ENCODE assay signal across 22 cellular contexts in genomic region chr1:27372022-27372807, GRCh38. TPM values are rescaled to one million over a fixed set of nuclear protein-coding genes. Genes with fewer than 3 reads are reported as not detected.
DNase-seq lines count a peak whose midpoint lies in the region; ATAC-seq, FAIRE-seq and TF ChIP-seq lines count a peak whose summit lies in the region.
"Had no signal": no experiment of that assay in that cellular context is flagged by ENCODE, and none has a peak within 500 bp of the region (broad histone marks: within the 10 kb centered on the region; RNA-seq: fewer than 3 reads in every experiment).

No MANE protein-coding gene starts in this region.

- H3K27ac ChIP-seq in left ventricle myocardium inferior (replicated peaks): peak overlapping the region; percentile 71
- no peak overlapping the region for H3K27ac ChIP-seq in HepG2 (ENCODE audit: extremely low read length, insufficient read depth, low read length)
- peak overlapping the region; percentile 64 to 98 (median 84) for H3K27ac ChIP-seq in upper lobe of left lung
- no peak overlapping the region for H3K27ac ChIP-seq in mammary epithelial cell (ENCODE audit: insufficient read depth, low read depth, low read length)
- H3K27ac ChIP-seq: esophagus muscularis mucosa, stomach had no signal

- no peak for TF ChIP-seq POLR2A in HepG2 (IDR thresholded peaks at IDR 0.05; ENCODE audit: insufficient read depth in 1 of 2, low read depth in 2 of 2, low read length in 2 of 2)
- no peak for TF ChIP-seq POLR2A in upper lobe of left lung (IDR thresholded peaks at IDR 0.05)

- H3K9me3 ChIP-seq in left ventricle myocardium inferior (replicated peaks) (no peaks in the 10 kb centered on the region), HepG2 (ENCODE audit: low read length) (no peaks in the 10 kb centered on the region), upper lobe of left lung (no peaks in the 10 kb centered on the region), mammary epithelial cell (replicated peaks; ENCODE audit: insufficient read depth, low read length) (no peaks in the 10 kb centered on the region)
- H3K9me3 ChIP-seq: BE2C, esophagus muscularis mucosa, stomach had no signal

- WGBS in HepG2 (ENCODE audit: low lambda C conversion rate): 51% methylated on average over 18 of the region's 19 CpGs
- 69 to 83% methylated on average over 19 of the region's 19 CpGs for WGBS in upper lobe of left lung, 2 donors
- WGBS in mammary epithelial cell (ENCODE audit: low coverage, missing lambda C conversion rate): 85% methylated on average over 9 of the region's 19 CpGs

- BruUV-seq in HepG2 (replicated peaks; lab: Mats Ljungman, UMichigan) (no TSS peak), mammary epithelial cell (replicated peaks; lab: Mats Ljungman, UMichigan) (no TSS peak)

- no peak for DNase-seq in left ventricle myocardium inferior
- no peak for DNase-seq in Right ventricle myocardium superior
- no peak for DNase-seq in HepG2 (ENCODE audit: low spot score)
- peak in 1 of 2 donors; percentile 66 for DNase-seq in upper lobe of left lung
- no peak for DNase-seq in iPS-NIHi7 (ENCODE audit: extremely low spot score)
- DNase-seq in mammary epithelial cell: no peak
- DNase-seq: 8988T; activated CD4-positive, alpha-beta T cell treated with anti-CD3 and anti-CD28 coated beads, Interleukin-2, amount 50 U/mL, for 48 hours; anterior cingulate cortex; BE2C; HFFc6; left ventricle myocardium superior; NCI-H146; NCI-H2171; SHP77; stomach; T-helper 1 cell had no signal

- H3K4me3 ChIP-seq in left ventricle myocardium inferior (no peak overlapping the region), HepG2 (replicated peaks in 1 of 3; ENCODE audit: insufficient read depth in 1 of 3, low read depth in 2 of 3, low read length in 3 of 3) (no peak overlapping the region), upper lobe of left lung (peak overlapping the region; percentile 18 to 56 (median 38)), mammary epithelial cell (replicated peaks in 1 of 3; ENCODE audit: insufficient read depth in 1 of 3, low read depth in 2 of 3, low read length in 3 of 3) (no peak overlapping the region)
- H3K4me3 ChIP-seq: esophagus muscularis mucosa, stomach had no signal

- dilution Hi-C loops in mammary epithelial cell (cut with HindIII; ENCODE audit: low sequenced_read_pairs): no loop called here

- H2AFZ ChIP-seq in HepG2 (ENCODE audit: low read length) (no peak overlapping the region), mammary epithelial cell (ENCODE audit: low read depth, low read length) (no peak overlapping the region)

- H3K79me2 ChIP-seq in HepG2 (ENCODE audit: insufficient read depth, low read length) (no peaks in the 10 kb centered on the region), mammary epithelial cell (ENCODE audit: insufficient read depth, low read length) (no peaks in the 10 kb centered on the region)

- no peak overlapping the region for H3K9ac ChIP-seq in HepG2 (ENCODE audit: insufficient read depth, low read depth, low read length)
- no peak overlapping the region for H3K9ac ChIP-seq in mammary epithelial cell (ENCODE audit: insufficient read depth, low read length)

- in situ Hi-C loops in HepG2 (cut with HindIII; ENCODE audit: extremely low pct_ligation_motif_present, low pct_unique_long_range_greater_than_20kb): no loop called here
- in situ Hi-C loops in mammary epithelial cell (cut with MboI; ENCODE audit: low sequenced_read_pairs in 2 of 2): no loop called here

- intact Hi-C loops in left ventricle myocardium inferior (cut with micrococcal nuclease) (no loop called here), Right ventricle myocardium superior (cut with DNase I) (no loop called here), HepG2 (cut with micrococcal nuclease; ENCODE audit: unreplicated experiment) (no loop called here), mammary epithelial cell (cut with micrococcal nuclease) (no loop called here)

- no peaks in the 10 kb centered on the region for H3K27me3 ChIP-seq in left ventricle myocardium inferior (ENCODE audit: low read depth)
- H3K27me3 ChIP-seq in HepG2 (ENCODE audit: control insufficient read depth in 1 of 2, insufficient read depth in 2 of 2, low read length in 2 of 2): peaks cover 5 to 33% of the 10 kb centered on the region in 2 experiments; a peak in 4 of 5 replicates
- no peaks in the 10 kb centered on the region for H3K27me3 ChIP-seq in upper lobe of left lung
- no peaks in the 10 kb centered on the region for H3K27me3 ChIP-seq in mammary epithelial cell (ENCODE audit: insufficient read depth, low read length)
- H3K27me3 ChIP-seq: BE2C, esophagus muscularis mucosa, stomach had no signal

- H3K36me3 ChIP-seq in left ventricle myocardium inferior (no peaks in the 10 kb centered on the region), HepG2 (replicated peaks in 1 of 2; ENCODE audit: control insufficient read depth in 1 of 2, insufficient read depth in 2 of 2, low read length in 2 of 2) (no peaks in the 10 kb centered on the region), upper lobe of left lung (peaks cover 0 to 20% (median 0%) of the 10 kb centered on the region in 4 donors), mammary epithelial cell (ENCODE audit: insufficient read depth, low read length) (no peaks in the 10 kb centered on the region)
- H3K36me3 ChIP-seq: BE2C, esophagus muscularis mucosa, stomach had no signal

- no peak for ATAC-seq in Right ventricle myocardium superior (ENCODE audit: poor library complexity)
- ATAC-seq in HepG2: peak; percentile 22; the same call in 1 of the 3 replicates
- ATAC-seq in upper lobe of left lung (ENCODE audit: low FRiP score in 2 of 2): no peak
- ATAC-seq: left ventricle myocardium superior had no signal

- POLR2A ChIA-PET in HepG2 (lab: Yijun Ruan, JAX): interaction anchor here (0.6 kb wide), 1 partner anchor 53 kb away, joined by 4 read pairs; no protein-coding TSS in a partner anchor

- H3K4me1 ChIP-seq in left ventricle myocardium inferior (peaks cover 50% of the 10 kb centered on the region), HepG2 (ENCODE audit: insufficient read depth, low read length) (peaks cover 10% of the 10 kb centered on the region), upper lobe of left lung (peaks cover 23 to 36% (median 32%) of the 10 kb centered on the region in 4 donors), mammary epithelial cell (ENCODE audit: insufficient read depth, low read length) (peaks cover 4% of the 10 kb centered on the region)
- H3K4me1 ChIP-seq: BE2C had no signal

- FAIRE-seq in HepG2 (lab: Jason Lieb, UNC): no peak
- FAIRE-seq: D721Med had no signal

- TF ChIP-seq EP300 in HepG2 (IDR thresholded peaks at IDR 0.05; ENCODE audit: low read depth in 2 of 2, low read length in 2 of 2): no peak
- no peak for TF ChIP-seq EP300 in HepG2 (CRISPR knock-in tag; IDR thresholded peaks at IDR 0.05; ENCODE audit: borderline replicate concordance)
- no peak for TF ChIP-seq EP300 in upper lobe of left lung (IDR thresholded peaks at IDR 0.05)

- CTCF ChIA-PET in HepG2 (lab: Yijun Ruan, JAX; ENCODE audit: low intra/inter-chr PET ratio, low total read pairs): interaction anchor here (1.6 kb wide), 1 partner anchor 15 kb away, joined by 6 read pairs; no protein-coding TSS in a partner anchor
- CTCF ChIA-PET in mammary epithelial cell (lab: Charles Lee; ENCODE audit: low non-redundant PET): interaction anchor here (0.8 kb wide), 1 partner anchor 14 kb away, joined by 4 read pairs; no protein-coding TSS in a partner anchor

- no peak for TF ChIP-seq RAD21 in HepG2 (CRISPR knock-in tag; IDR thresholded peaks at IDR 0.05)

- TF ChIP-seq CTCF in left ventricle myocardium inferior (IDR thresholded peaks at IDR 0.05; ENCODE audit: borderline replicate concordance) (no peak), HepG2 (CRISPR knock-in tag; IDR thresholded peaks at IDR 0.05) (no peak), upper lobe of left lung (IDR thresholded peaks at IDR 0.05) (no peak), mammary epithelial cell (conservative IDR thresholded peaks at IDR 0.05 in 1 of 2, IDR thresholded peaks at IDR 0.05 in 1 of 2; ENCODE audit: extremely low read depth in 1 of 2, insufficient read depth in 1 of 2, low read depth in 1 of 2, low read length in 2 of 2) (no peak)

- H3K4me2 ChIP-seq in HepG2 (ENCODE audit: low read depth, low read length): no peak overlapping the region
- H3K4me2 ChIP-seq in mammary epithelial cell (ENCODE audit: insufficient read depth, low read depth, low read length): no peak overlapping the region

- H4K20me1 ChIP-seq in HepG2 (ENCODE audit: insufficient read depth, low read length) (no peaks in the 10 kb centered on the region), mammary epithelial cell (ENCODE audit: insufficient read depth, low read length) (no peaks in the 10 kb centered on the region)

RNA-seq across cellular contexts. Expression of gene FCN3, which starts 2.4 kb away (rescaled TPM):
- total RNA-seq in left ventricle myocardium inferior (27.3 TPM), Right ventricle myocardium superior (15.8 TPM), HepG2 (2016; rRNA removed; fragmentation: Illumina TruSeq; extraction: Trizol) (not detected in 2 replicates), upper lobe of left lung (1,000 to 10,000 TPM in 1 of 6 donors, 100 to 1,000 TPM in 5; 145 to 1,319 (median 555) TPM), mammary epithelial cell (not detected)
- total RNA-seq in HepG2 (2016; cell fraction: cytosol; rRNA removed; fragmentation: Illumina TruSeq; extraction: Trizol; ENCODE audit: low read depth): not detected in 2 replicates
- not detected in 2 replicates for total RNA-seq in HepG2 (2016; cell fraction: insoluble cytoplasmic fraction; rRNA removed; fragmentation: Illumina TruSeq; extraction: Trizol)
- total RNA-seq in HepG2 (2016; cell fraction: membrane; rRNA removed; fragmentation: Illumina TruSeq; extraction: Trizol): not detected in 2 replicates
- not detected in 2 replicates for total RNA-seq in HepG2 (2016; cell fraction: nucleus; rRNA removed; fragmentation: Illumina TruSeq; extraction: Trizol)
- polyA plus RNA-seq in HepG2 (2011; rRNA removed) (not detected in 2 replicates), mammary epithelial cell (not detected)
- polyA plus RNA-seq in HepG2 (2011; cell fraction: cytosol; rRNA removed): not detected in 2 replicates
- not detected in 2 replicates for polyA plus RNA-seq in HepG2 (2011; cell fraction: nucleus; rRNA removed)
- polyA plus RNA-seq in HepG2 (2012): not detected in 2 replicates
- not detected in 2 replicates for polyA plus RNA-seq in HepG2 (2016; cell fraction: cytosol; fragmentation: Illumina TruSeq; extraction: Trizol; ENCODE audit: low read depth)
- not detected in 2 replicates for polyA plus RNA-seq in HepG2 (2016; cell fraction: insoluble cytoplasmic fraction; fragmentation: Illumina TruSeq; extraction: Trizol; ENCODE audit: low read depth)
- polyA plus RNA-seq in HepG2 (2016; cell fraction: membrane; fragmentation: Illumina TruSeq; extraction: Trizol; ENCODE audit: low read depth): not detected in 2 replicates
- not detected in 2 replicates for polyA plus RNA-seq in HepG2 (2016; cell fraction: nucleus; fragmentation: Illumina TruSeq; extraction: Trizol; ENCODE audit: insufficient read depth, low read depth)
- polyA minus RNA-seq in HepG2 (2011; rRNA and poly(A)+ RNA removed; ENCODE audit: low replicate concordance): not detected in 2 replicates
- polyA minus RNA-seq in HepG2 (2011; cell fraction: cytosol; rRNA and poly(A)+ RNA removed): not detected in 2 replicates
- polyA minus RNA-seq in HepG2 (2011; cell fraction: nucleus; rRNA and poly(A)+ RNA removed): not detected in 2 replicates
- not detected for polyA minus RNA-seq in mammary epithelial cell
- total RNA-seq: HFFc6, myocyte, skeletal muscle tissue, urinary bladder had no signal

RNA-seq across cellular contexts. Expression of gene MAP3K6, which starts 5.5 kb away (rescaled TPM):
- total RNA-seq in left ventricle myocardium inferior (45.2 TPM), Right ventricle myocardium superior (41.0 TPM), HepG2 (2016; rRNA removed; fragmentation: Illumina TruSeq; extraction: Trizol) (2.7 and 3.5 TPM in 2 replicates), upper lobe of left lung (100 to 1,000 TPM in 4 of 6 donors, 10 to 100 TPM in 2; 36.6 to 302 (median 118) TPM), mammary epithelial cell (10 to 100 TPM; 38.8 to 46.1 TPM)
- total RNA-seq in HepG2 (2016; cell fraction: cytosol; rRNA removed; fragmentation: Illumina TruSeq; extraction: Trizol; ENCODE audit: low read depth): 0.62 and 2.3 TPM in 2 replicates
- 2.6 and 2.8 TPM in 2 replicates for total RNA-seq in HepG2 (2016; cell fraction: insoluble cytoplasmic fraction; rRNA removed; fragmentation: Illumina TruSeq; extraction: Trizol)
- 0.93 and 0.99 TPM in 2 replicates for total RNA-seq in HepG2 (2016; cell fraction: membrane; rRNA removed; fragmentation: Illumina TruSeq; extraction: Trizol)
- 1.8 and 2.3 TPM in 2 replicates for total RNA-seq in HepG2 (2016; cell fraction: nucleus; rRNA removed; fragmentation: Illumina TruSeq; extraction: Trizol)
- polyA plus RNA-seq in HepG2 (2011; rRNA removed) (2.7 and 3.2 TPM in 2 replicates), mammary epithelial cell (22.5 TPM)
- 1.2 and 1.4 TPM in 2 replicates for polyA plus RNA-seq in HepG2 (2011; cell fraction: cytosol; rRNA removed)
- 20.8 and 29.2 TPM in 2 replicates for polyA plus RNA-seq in HepG2 (2011; cell fraction: nucleus; rRNA removed)
- polyA plus RNA-seq in HepG2 (2012): 0.97 and 2.1 TPM in 2 replicates
- polyA plus RNA-seq in HepG2 (2016; cell fraction: cytosol; fragmentation: Illumina TruSeq; extraction: Trizol; ENCODE audit: low read depth): 0.44 and 1.2 TPM in 2 replicates
- 2.4 and 2.8 TPM in 2 replicates for polyA plus RNA-seq in HepG2 (2016; cell fraction: insoluble cytoplasmic fraction; fragmentation: Illumina TruSeq; extraction: Trizol; ENCODE audit: low read depth)
- 1.1 and 1.2 TPM in 2 replicates for polyA plus RNA-seq in HepG2 (2016; cell fraction: membrane; fragmentation: Illumina TruSeq; extraction: Trizol; ENCODE audit: low read depth)
- 5.1 and 8.1 TPM in 2 replicates for polyA plus RNA-seq in HepG2 (2016; cell fraction: nucleus; fragmentation: Illumina TruSeq; extraction: Trizol; ENCODE audit: insufficient read depth, low read depth)
- polyA minus RNA-seq in HepG2 (2011; rRNA and poly(A)+ RNA removed; ENCODE audit: low replicate concordance): 5.7 and 12.4 TPM in 2 replicates
- 0.59 and 1.5 TPM in 2 replicates for polyA minus RNA-seq in HepG2 (2011; cell fraction: cytosol; rRNA and poly(A)+ RNA removed)
- 3.4 and 4.0 TPM in 2 replicates for polyA minus RNA-seq in HepG2 (2011; cell fraction: nucleus; rRNA and poly(A)+ RNA removed)
- 20.7 TPM for polyA minus RNA-seq in mammary epithelial cell

RNA-seq across cellular contexts. Expression of gene CD164L2, which starts 10.9 kb away (rescaled TPM):
- total RNA-seq in left ventricle myocardium inferior (not detected), Right ventricle myocardium superior (not detected), HepG2 (2016; rRNA removed; fragmentation: Illumina TruSeq; extraction: Trizol) (not detected in 2 replicates), upper lobe of left lung (10 to 100 TPM in 1 of 6 donors, 1 to 10 TPM in 5; 2.3 to 12.3 (median 5.5) TPM), mammary epithelial cell (1 to 10 TPM; 1.7 to 2.7 TPM)
- total RNA-seq in HepG2 (2016; cell fraction: cytosol; rRNA removed; fragmentation: Illumina TruSeq; extraction: Trizol; ENCODE audit: low read depth): not detected in 2 replicates
- not detected in 2 replicates for total RNA-seq in HepG2 (2016; cell fraction: insoluble cytoplasmic fraction; rRNA removed; fragmentation: Illumina TruSeq; extraction: Trizol)
- not detected in 2 replicates for total RNA-seq in HepG2 (2016; cell fraction: membrane; rRNA removed; fragmentation: Illumina TruSeq; extraction: Trizol)
- not detected in 2 replicates for total RNA-seq in HepG2 (2016; cell fraction: nucleus; rRNA removed; fragmentation: Illumina TruSeq; extraction: Trizol)
- polyA plus RNA-seq in HepG2 (2011; rRNA removed) (not detected in 2 replicates), mammary epithelial cell (1.4 TPM)
- polyA plus RNA-seq in HepG2 (2011; cell fraction: cytosol; rRNA removed): not detected in 2 replicates
- polyA plus RNA-seq in HepG2 (2011; cell fraction: nucleus; rRNA removed): 0.17 and 0.21 TPM in 2 replicates
- not detected in 2 replicates for polyA plus RNA-seq in HepG2 (2012)
- polyA plus RNA-seq in HepG2 (2016; cell fraction: cytosol; fragmentation: Illumina TruSeq; extraction: Trizol; ENCODE audit: low read depth): not detected in 2 replicates
- polyA plus RNA-seq in HepG2 (2016; cell fraction: insoluble cytoplasmic fraction; fragmentation: Illumina TruSeq; extraction: Trizol; ENCODE audit: low read depth): not detected in 2 replicates
- polyA plus RNA-seq in HepG2 (2016; cell fraction: membrane; fragmentation: Illumina TruSeq; extraction: Trizol; ENCODE audit: low read depth): not detected in 2 replicates
- not detected in 2 replicates for polyA plus RNA-seq in HepG2 (2016; cell fraction: nucleus; fragmentation: Illumina TruSeq; extraction: Trizol; ENCODE audit: insufficient read depth, low read depth)
- 0.16 TPM in 1 of 2 replicates, not detected in the other for polyA minus RNA-seq in HepG2 (2011; rRNA and poly(A)+ RNA removed; ENCODE audit: low replicate concordance)
- polyA minus RNA-seq in HepG2 (2011; cell fraction: cytosol; rRNA and poly(A)+ RNA removed): not detected in 2 replicates
- polyA minus RNA-seq in HepG2 (2011; cell fraction: nucleus; rRNA and poly(A)+ RNA removed): not detected in 2 replicates
- 8.2 TPM for polyA minus RNA-seq in mammary epithelial cell
- total RNA-seq: esophagus muscularis mucosa, HFFc6, left ventricle myocardium superior, myocyte, skeletal muscle tissue, stomach, urinary bladder had no signal

RNA-seq across cellular contexts. Expression of gene GPR3, which starts 20.2 kb away (rescaled TPM):
- total RNA-seq in left ventricle myocardium inferior (0.16 TPM), Right ventricle myocardium superior (0.24 TPM), HepG2 (2016; rRNA removed; fragmentation: Illumina TruSeq; extraction: Trizol) (0.88 and 1.00 TPM in 2 replicates), upper lobe of left lung (1 to 10 TPM in 2 of 6 donors, under 1 TPM in 3, not detected in 1; 0.39 to 1.6 (median 0.76) TPM), mammary epithelial cell (1 to 10 TPM in 1 of 2 donors, under 1 TPM in 1; 0.50 to 2.3 TPM)
- 0.26 and 0.61 TPM in 2 replicates for total RNA-seq in HepG2 (2016; cell fraction: cytosol; rRNA removed; fragmentation: Illumina TruSeq; extraction: Trizol; ENCODE audit: low read depth)
- total RNA-seq in HepG2 (2016; cell fraction: insoluble cytoplasmic fraction; rRNA removed; fragmentation: Illumina TruSeq; extraction: Trizol): 0.62 and 1.2 TPM in 2 replicates
- total RNA-seq in HepG2 (2016; cell fraction: membrane; rRNA removed; fragmentation: Illumina TruSeq; extraction: Trizol): 1.4 and 1.5 TPM in 2 replicates
- total RNA-seq in HepG2 (2016; cell fraction: nucleus; rRNA removed; fragmentation: Illumina TruSeq; extraction: Trizol): 1.2 and 1.3 TPM in 2 replicates
- polyA plus RNA-seq in HepG2 (2011; rRNA removed) (2.6 and 2.7 TPM in 2 replicates), mammary epithelial cell (3.1 TPM)
- polyA plus RNA-seq in HepG2 (2011; cell fraction: cytosol; rRNA removed): 2.8 and 3.5 TPM in 2 replicates
- 2.1 and 2.9 TPM in 2 replicates for polyA plus RNA-seq in HepG2 (2011; cell fraction: nucleus; rRNA removed)
- 1.5 and 2.0 TPM in 2 replicates for polyA plus RNA-seq in HepG2 (2012)
- 1.1 TPM in 2 replicates for polyA plus RNA-seq in HepG2 (2016; cell fraction: cytosol; fragmentation: Illumina TruSeq; extraction: Trizol; ENCODE audit: low read depth)
- polyA plus RNA-seq in HepG2 (2016; cell fraction: insoluble cytoplasmic fraction; fragmentation: Illumina TruSeq; extraction: Trizol; ENCODE audit: low read depth): 1.2 and 1.5 TPM in 2 replicates
- polyA plus RNA-seq in HepG2 (2016; cell fraction: membrane; fragmentation: Illumina TruSeq; extraction: Trizol; ENCODE audit: low read depth): 1.9 and 2.4 TPM in 2 replicates
- 2.8 TPM in 2 replicates for polyA plus RNA-seq in HepG2 (2016; cell fraction: nucleus; fragmentation: Illumina TruSeq; extraction: Trizol; ENCODE audit: insufficient read depth, low read depth)
- polyA minus RNA-seq in HepG2 (2011; rRNA and poly(A)+ RNA removed; ENCODE audit: low replicate concordance): 1.1 and 7.0 TPM in 2 replicates
- polyA minus RNA-seq in HepG2 (2011; cell fraction: cytosol; rRNA and poly(A)+ RNA removed): 1.4 and 1.7 TPM in 2 replicates
- polyA minus RNA-seq in HepG2 (2011; cell fraction: nucleus; rRNA and poly(A)+ RNA removed): 0.50 and 0.90 TPM in 2 replicates
- not detected for polyA minus RNA-seq in mammary epithelial cell

RNA-seq across cellular contexts. Expression of gene SYTL1, which starts 30.4 kb away (rescaled TPM):
- total RNA-seq in left ventricle myocardium inferior (1.1 TPM), Right ventricle myocardium superior (0.43 TPM), HepG2 (2016; rRNA removed; fragmentation: Illumina TruSeq; extraction: Trizol) (9.1 and 17.8 TPM in 2 replicates), upper lobe of left lung (10 to 100 TPM; 28.7 to 74.4 (median 44.1) TPM), mammary epithelial cell (10 to 100 TPM; 63.3 to 91.8 TPM)
- 5.6 TPM in 2 replicates for total RNA-seq in HepG2 (2016; cell fraction: cytosol; rRNA removed; fragmentation: Illumina TruSeq; extraction: Trizol; ENCODE audit: low read depth)
- 7.9 and 19.8 TPM in 2 replicates for total RNA-seq in HepG2 (2016; cell fraction: insoluble cytoplasmic fraction; rRNA removed; fragmentation: Illumina TruSeq; extraction: Trizol)
- total RNA-seq in HepG2 (2016; cell fraction: membrane; rRNA removed; fragmentation: Illumina TruSeq; extraction: Trizol): 7.4 and 8.0 TPM in 2 replicates
- 15.9 and 19.3 TPM in 2 replicates for total RNA-seq in HepG2 (2016; cell fraction: nucleus; rRNA removed; fragmentation: Illumina TruSeq; extraction: Trizol)
- polyA plus RNA-seq in HepG2 (2011; rRNA removed) (11.1 and 15.8 TPM in 2 replicates), mammary epithelial cell (33.0 TPM)
- polyA plus RNA-seq in HepG2 (2011; cell fraction: cytosol; rRNA removed): 4.7 and 8.4 TPM in 2 replicates
- polyA plus RNA-seq in HepG2 (2011; cell fraction: nucleus; rRNA removed): 175 and 243 TPM in 2 replicates
- 7.2 and 8.3 TPM in 2 replicates for polyA plus RNA-seq in HepG2 (2012)
- polyA plus RNA-seq in HepG2 (2016; cell fraction: cytosol; fragmentation: Illumina TruSeq; extraction: Trizol; ENCODE audit: low read depth): 3.6 and 4.2 TPM in 2 replicates
- polyA plus RNA-seq in HepG2 (2016; cell fraction: insoluble cytoplasmic fraction; fragmentation: Illumina TruSeq; extraction: Trizol; ENCODE audit: low read depth): 8.1 and 8.6 TPM in 2 replicates
- 4.6 and 5.4 TPM in 2 replicates for polyA plus RNA-seq in HepG2 (2016; cell fraction: membrane; fragmentation: Illumina TruSeq; extraction: Trizol; ENCODE audit: low read depth)
- polyA plus RNA-seq in HepG2 (2016; cell fraction: nucleus; fragmentation: Illumina TruSeq; extraction: Trizol; ENCODE audit: insufficient read depth, low read depth): 45.3 and 50.8 TPM in 2 replicates
- polyA minus RNA-seq in HepG2 (2011; rRNA and poly(A)+ RNA removed; ENCODE audit: low replicate concordance): 0.21 and 11.5 TPM in 2 replicates
- polyA minus RNA-seq in HepG2 (2011; cell fraction: cytosol; rRNA and poly(A)+ RNA removed): 3.3 and 6.7 TPM in 2 replicates
- polyA minus RNA-seq in HepG2 (2011; cell fraction: nucleus; rRNA and poly(A)+ RNA removed): 14.3 and 14.8 TPM in 2 replicates
- polyA minus RNA-seq in mammary epithelial cell: 14.8 TPM
- total RNA-seq: myocyte had no signal

Comparison
In these comparisons a context has a peak if more than half of its experiments do, and no peak if none do; other contexts are left out.
1. H3K27ac ChIP-seq: peak in left ventricle myocardium inferior (single experiment) and upper lobe of left lung (4 of 4); none in HepG2 (single experiment) and mammary epithelial cell (single experiment).
2. H3K4me3 ChIP-seq: peak in upper lobe of left lung (4 of 4); none in left ventricle myocardium inferior (single experiment), HepG2 (0 of 3) and mammary epithelial cell (0 of 3).
3. RNA of gene FCN3, which starts 2.4 kb away (total RNA-seq): 145 to 1,319 TPM in upper lobe of left lung, 27.3 TPM in left ventricle myocardium inferior (single experiment) and 15.8 TPM in Right ventricle myocardium superior (single experiment); not detected in mammary epithelial cell and not detected in HepG2; every median in the first group is over 10 times any median in the second.